In genomic region chr16:1408171-1408837, GRCh38 we compare ENCODE assay signal across 8 cellular contexts. TPM values are rescaled to one million over a fixed set of nuclear protein-coding genes. Genes with fewer than 3 reads are reported as not detected.
DNase-seq lines count a peak whose midpoint lies in the region; ATAC-seq, FAIRE-seq and TF ChIP-seq lines count a peak whose summit lies in the region.

No MANE protein-coding gene starts in this region.

- H3K4me1 ChIP-seq in RWPE2 (ENCODE audit: insufficient read depth, poor library complexity, severe bottlenecking): no peaks in the 10 kb centered on the region

- no peaks in the 10 kb centered on the region for H3K27me3 ChIP-seq in RWPE2 (ENCODE audit: insufficient read depth, poor library complexity, severe bottlenecking)

- DNase-seq in D721Med (ENCODE audit: insufficient read length, low spot score) (peak; percentile 86), Kasumi-1 (lab: John Stamatoyannopoulos, UW) (peak; percentile 44 to 47), RWPE2 (ENCODE audit: low spot score) (peak; percentile 90), activated gamma-delta T cell (lab: John Stamatoyannopoulos, UW) (peak; percentile 92), fibroblast of villous mesenchyme (ENCODE audit: low read depth) (peak; percentile 91), neural crest cell (ENCODE audit: low read depth, low spot score) (peak; percentile 95)
- peak; percentile 98 for DNase-seq in stimulated activated naive CD8-positive, alpha-beta T cell treated with anti-CD3 and anti-CD28 coated beads, Interleukin-15, Interleukin-2, amounts not matched to agents 100 U/mL and 50 U/mL, for 24 hours

- TF ChIP-seq CTCF in D721Med (IDR thresholded peaks at IDR 0.05; ENCODE audit: insufficient read depth, missing control alignments): no peak
- no peak for TF ChIP-seq CTCF in RWPE2 (IDR thresholded peaks at IDR 0.05; ENCODE audit: poor library complexity, severe bottlenecking)
- no peak for TF ChIP-seq CTCF in fibroblast of villous mesenchyme (IDR thresholded peaks at IDR 0.05; ENCODE audit: insufficient read depth, low read depth, low read length)
- no peak for TF ChIP-seq CTCF in neural crest cell (conservative IDR thresholded peaks at IDR 0.05)

- H3K9me3 Mint-ChIP-seq in neural crest cell: no peaks in the 10 kb centered on the region

- H3K36me3 ChIP-seq in RWPE2 (ENCODE audit: low read depth): no peaks in the 10 kb centered on the region

- H3K9me3 ChIP-seq in RWPE2 (ENCODE audit: severe bottlenecking): no peaks in the 10 kb centered on the region

- peaks cover 9% of the 10 kb centered on the region for H3K4me1 Mint-ChIP-seq in neural crest cell

- H3K27ac ChIP-seq in RWPE2 (ENCODE audit: poor library complexity, severe bottlenecking): no peak overlapping the region

- FAIRE-seq in D721Med (lab: Jason Lieb, UNC): no peak

- no peaks in the 10 kb centered on the region for H3K27me3 Mint-ChIP-seq in neural crest cell (ENCODE audit: low read depth)

- no peak overlapping the region for H3K27ac Mint-ChIP-seq in neural crest cell (ENCODE audit: unreplicated experiment)

- ATAC-seq in GM21737 (IDR thresholded peaks at IDR 0.05; ENCODE audit: unreplicated experiment) (peak; percentile 59), RWPE2 (ENCODE audit: low read depth) (peak; percentile 91)
- ATAC-seq in stimulated activated naive CD8-positive, alpha-beta T cell treated with anti-CD3 and anti-CD28 coated beads, Interleukin-15, Interleukin-2, amounts not matched to agents 100 U/mL and 50 U/mL, for 24 hours: peak; percentile 93

- H3K4me3 ChIP-seq in RWPE2 (ENCODE audit: severe bottlenecking) (peak overlapping the region; percentile 31), fibroblast of villous mesenchyme (ENCODE audit: low read depth, low read length) (peak overlapping the region; percentile 55)

- H3K36me3 Mint-ChIP-seq in neural crest cell (ENCODE audit: low read depth): no peaks in the 10 kb centered on the region

- H3K4me3 Mint-ChIP-seq in neural crest cell: peak overlapping the region; percentile 87

RNA-seq across cellular contexts. Expression of gene UNKL, which starts 6.2 kb away (rescaled TPM):
- 7.1 and 7.8 TPM in 2 replicates for total RNA-seq in fibroblast of villous mesenchyme
- total RNA-seq in neural crest cell: 18.6 and 26.2 TPM in 2 replicates

RNA-seq across cellular contexts. Expression of gene UQCC4, which starts 12.2 kb away (rescaled TPM):
- total RNA-seq in fibroblast of villous mesenchyme: 11.7 and 13.9 TPM in 2 replicates
- total RNA-seq in neural crest cell: 17.1 and 17.8 TPM in 2 replicates

RNA-seq across cellular contexts. Expression of gene PERCC1, which starts 22.6 kb away (rescaled TPM):
- total RNA-seq in fibroblast of villous mesenchyme (not detected in 2 replicates), neural crest cell (not detected in 2 replicates)

RNA-seq across cellular contexts. Expression of gene CCDC154, which starts 36.1 kb away (rescaled TPM):
- under 0.01 TPM in 2 replicates for total RNA-seq in fibroblast of villous mesenchyme
- total RNA-seq in neural crest cell: 1.2 and 1.9 TPM in 2 replicates

RNA-seq across cellular contexts. Expression of gene GNPTG, which starts 56.6 kb away (rescaled TPM):
- total RNA-seq in fibroblast of villous mesenchyme (25.1 and 26.3 TPM in 2 replicates), neural crest cell (32.8 and 38.3 TPM in 2 replicates)

Comparison
In these comparisons a context has a peak if more than half of its experiments do, and no peak if none do; other contexts are left out.
1. DNase-seq: peak in every context shown above with its lines; median percentile 98 in stimulated activated naive CD8-positive, alpha-beta T cell treated with anti-CD3 and anti-CD28 coated beads, Interleukin-15, Interleukin-2, amounts not matched to agents 100 U/mL and 50 U/mL, for 24 hours; 95 in neural crest cell; 92 in activated gamma-delta T cell; 91 in fibroblast of villous mesenchyme; 90 in RWPE2; 86 in D721Med; 46 in Kasumi-1.